16 cellular contexts compared by ENCODE assay signal in the genomic region with DNA sequence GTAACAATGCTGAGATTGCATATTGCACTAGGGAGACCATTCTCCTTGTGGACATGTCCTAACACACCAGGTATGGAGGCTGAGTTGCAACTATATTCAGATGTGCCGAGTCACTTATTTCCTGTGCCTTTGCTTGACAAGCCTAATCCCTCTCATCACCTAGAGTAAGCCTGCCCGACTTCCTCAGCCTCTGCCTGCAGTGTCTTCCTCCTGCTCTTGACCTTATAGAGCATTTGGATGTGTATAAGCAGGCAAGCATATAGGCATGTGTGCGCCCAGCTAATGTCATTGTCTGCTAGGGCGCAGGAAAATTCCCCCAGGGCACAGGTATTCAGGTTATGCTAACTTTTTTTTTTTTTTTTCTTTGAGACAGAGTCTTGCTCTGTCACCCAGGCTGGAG.
DNase-seq lines count a peak whose midpoint lies in the region; FAIRE-seq and TF ChIP-seq lines count a peak whose summit lies in the region.
"Had no signal": no experiment of that assay in that cellular context is flagged by ENCODE, and none has a peak within 500 bp of the region (broad histone marks: within the 10 kb centered on the region; RNA-seq: fewer than 3 reads in every experiment).

No MANE protein-coding gene starts in this region.

- no peaks in the 10 kb centered on the region for H3K27me3 Mint-ChIP-seq in osteocyte (ENCODE audit: unreplicated experiment)
- H3K27me3 Mint-ChIP-seq: natural killer cell treated with Interleukin-12 subunit alpha and Interleukin-12 subunit beta and Interleukin-15 and Interleukin-18, amount 100 ng/mL, for 72 hours had no signal

- no peak overlapping the region for H3K27ac Mint-ChIP-seq in osteocyte (ENCODE audit: unreplicated experiment)
- H3K27ac Mint-ChIP-seq: natural killer cell treated with Interleukin-12 subunit alpha and Interleukin-12 subunit beta and Interleukin-15 and Interleukin-18, amount 100 ng/mL, for 72 hours had no signal

- H3K36me3 Mint-ChIP-seq in osteocyte (ENCODE audit: unreplicated experiment): no peaks in the 10 kb centered on the region
- H3K36me3 Mint-ChIP-seq: natural killer cell treated with Interleukin-12 subunit alpha and Interleukin-12 subunit beta and Interleukin-15 and Interleukin-18, amount 100 ng/mL, for 72 hours had no signal

- peaks cover 3% of the 10 kb centered on the region for H3K9me3 Mint-ChIP-seq in osteocyte (ENCODE audit: unreplicated experiment)

- TF ChIP-seq POLR2A in GM12891 (IDR thresholded peaks at IDR 0.05; ENCODE audit: low read depth, low read length): no peak

- DNase-seq in NCI-H1092 treated with DMSO at 0.1 percent for 48 hours (lab: John Stamatoyannopoulos, UW): peak; percentile 26
- DNase-seq in NCI-H1092 (lab: John Stamatoyannopoulos, UW): no peak
- no peak for DNase-seq in GM12891 (ENCODE audit: insufficient read length, low spot score)
- DNase-seq in NCI-H69 (lab: John Stamatoyannopoulos, UW): peak; percentile 67
- DNase-seq in islet precursor cell: peak; percentile 65
- DNase-seq in osteocyte (ENCODE audit: extremely low spot score, unreplicated experiment): no peak
- no peak for DNase-seq in SIG-M5 treated with dmso at 0.1 percent for 504 hours (lab: John Stamatoyannopoulos, UW; ENCODE audit: unreplicated experiment)
- no peak for DNase-seq in COLO829 (ENCODE audit: low spot score)
- DNase-seq: activated CD4-positive, alpha-beta T cell treated with anti-CD3 and anti-CD28 coated beads for 48 hours; activated effector memory CD4-positive, alpha-beta T cell treated with Interleukin-2 at 50 U/mL for 16 hours; dermis blood vessel endothelial cell; gastrocnemius medialis; NCI-H2029; Peyer's patch had no signal

- no peak for TF ChIP-seq CTCF in osteocyte (IDR thresholded peaks at IDR 0.05)

- FAIRE-seq in GM12891 (lab: Jason Lieb, UNC): peak; percentile 16
- FAIRE-seq: TTC549 had no signal

- H3K4me1 Mint-ChIP-seq in osteocyte (ENCODE audit: unreplicated experiment): peaks cover 4% of the 10 kb centered on the region

- no peak overlapping the region for H3K4me3 Mint-ChIP-seq in osteocyte (ENCODE audit: unreplicated experiment)
- H3K4me3 Mint-ChIP-seq: natural killer cell treated with Interleukin-12 subunit alpha and Interleukin-12 subunit beta and Interleukin-15 and Interleukin-18, amount 100 ng/mL, for 72 hours had no signal

TF ChIP-seq in GM12891, 5 proteins besides CTCF, POLR2A, EP300 and RAD21:
- TF ChIP-seq PAX5 (IDR thresholded peaks at IDR 0.05; ENCODE audit: insufficient read depth, low read length, severe bottlenecking) (no peak), POLR2AphosphoS5 (IDR thresholded peaks at IDR 0.05; ENCODE audit: low read depth, low read length) (no peak), SPI1 (IDR thresholded peaks at IDR 0.05; ENCODE audit: low read depth, low read length) (no peak), POU2F2 (IDR thresholded peaks at IDR 0.05; ENCODE audit: low read depth, low read length) (no peak), TAF1 (IDR thresholded peaks at IDR 0.05; ENCODE audit: low read depth, low read length) (no peak)

Comparison
In these comparisons a context has a peak if more than half of its experiments do, and no peak if none do; other contexts are left out.
1. DNase-seq: peak in NCI-H1092 treated with DMSO at 0.1 percent for 48 hours (single experiment), NCI-H69 (single experiment) and islet precursor cell (single experiment); none in NCI-H1092 (single experiment), GM12891 (single experiment), osteocyte (single experiment), SIG-M5 treated with dmso at 0.1 percent for 504 hours (single experiment) and COLO829 (single experiment).